8 cellular contexts compared by ENCODE assay signal in genomic region chr17:58006924-58007780, GRCh38. TPM values are rescaled to one million over a fixed set of nuclear protein-coding genes. Genes with fewer than 3 reads are reported as not detected.
A peak's percentile ranks its signal among the peaks of the same experiment; 100 is the strongest.
DNase-seq lines count a peak whose midpoint lies in the region; ATAC-seq and TF ChIP-seq lines count a peak whose summit lies in the region.

SRSF1 (minus strand) TSS chr17:58007246; CDS start chr17:58007137, 109 bp downstream.

- WGBS in SK-N-SH (ENCODE audit: low lambda C conversion rate): under 1% methylated on average over 77 of the region's 86 CpGs

- H3K27ac ChIP-seq in SK-N-SH (ENCODE audit: low read depth in 2 of 2, low read length in 1 of 2) (peak within 1 kb of the TSS; percentile 98 to 99), temporal lobe (ENCODE audit: low read depth, low read length) (peak within 1 kb of the TSS; percentile 97)

- H3K4me3 ChIP-seq in SK-N-SH (ENCODE audit: low read depth in 2 of 2, low read length in 1 of 2): peak within 1 kb of the TSS; percentile 98 to 99

- peaks cover 39 to 41% of the 10 kb centered on the region in 2 experiments for H3K36me3 ChIP-seq in SK-N-SH (replicated peaks in 1 of 2; ENCODE audit: control insufficient read depth in 1 of 2, insufficient read depth in 2 of 2, low read length in 1 of 2)

- TF ChIP-seq CTCF in SK-N-SH (IDR thresholded peaks at IDR 0.05): no peak

- no peak for TF ChIP-seq RAD21 in SK-N-SH (IDR thresholded peaks at IDR 0.05; ENCODE audit: low read length)

- peak within 1 kb of the TSS; percentile 95 for H2AFZ ChIP-seq in SK-N-SH (ENCODE audit: low read depth)

- H3K4me2 ChIP-seq in SK-N-SH: peak within 1 kb of the TSS; percentile 97

- H3K79me2 ChIP-seq in SK-N-SH (ENCODE audit: insufficient read depth): peaks cover 49% of the 10 kb centered on the region

- CTCF ChIA-PET in SK-N-SH (lab: Yijun Ruan, JAX): interaction anchor here (0.6 to 20.5 kb wide), 20 partner anchors 9 to 919 kb away, joined by 3 to 1002 read pairs (median 4); partner anchors contain the start of genes MRPS23 and VEZF1

- peaks cover 43% of the 10 kb centered on the region for H4K20me1 ChIP-seq in SK-N-SH (ENCODE audit: insufficient read depth)

- peak; percentile 10 to 27; a peak in 2 of 4 replicates for TF ChIP-seq EP300 in SK-N-SH (IDR thresholded peaks at IDR 0.05; ENCODE audit: borderline replicate concordance in 1 of 2, low read depth in 1 of 2, low read length in 1 of 2)

- H3K4me1 ChIP-seq in SK-N-SH (ENCODE audit: control insufficient read depth in 1 of 2, insufficient read depth in 2 of 2, low read depth in 1 of 2, low read length in 1 of 2): peaks cover 33 to 34% of the 10 kb centered on the region in 2 experiments

- H3K27me3 ChIP-seq in SK-N-SH (ENCODE audit: insufficient read depth): no peaks in the 10 kb centered on the region

- DNase-seq in GM04504 (ENCODE audit: low read depth) (peak; percentile 95), NCI-H1048 (lab: John Stamatoyannopoulos, UW) (peak; percentile 97), SK-N-SH (peak; percentile 97), globus pallidus (ENCODE audit: low spot score) (peak; percentile 96), occipital lobe (lab: John Stamatoyannopoulos, UW) (peak; percentile 92)
- DNase-seq in activated naive CD4-positive, alpha-beta T cell treated with anti-CD3 and anti-CD28 coated beads, Interleukin-2, amount 50 U/mL, for 16 hours: peak; percentile 97

- POLR2A ChIA-PET in SK-N-SH (lab: Yijun Ruan, JAX): interaction anchor here (0.6 to 2.8 kb wide), 32 partner anchors 10 to 1202 kb away, joined by 3 to 40 read pairs (median 4); partner anchors contain the start of genes AKAP1, DYNLL2, MKS1 and MRPS23

- peaks cover 39% of the 10 kb centered on the region for H3F3A ChIP-seq in SK-N-SH (replicated peaks; ENCODE audit: insufficient read depth)

- ATAC-seq in HG02571 (IDR thresholded peaks at IDR 0.05; ENCODE audit: unreplicated experiment): peak; percentile 84

- H3K9ac ChIP-seq in SK-N-SH: peak within 1 kb of the TSS; percentile 100

- no peaks in the 10 kb centered on the region for H3K9me3 ChIP-seq in SK-N-SH

- no peaks in the 10 kb centered on the region for H3K9me2 ChIP-seq in SK-N-SH

TF ChIP-seq in SK-N-SH, 30 proteins besides CTCF, POLR2A, EP300 and RAD21 (continues in another document):
- TF ChIP-seq FOXM1 (IDR thresholded peaks at IDR 0.05; ENCODE audit: low read depth) (peak; percentile 72; the same call in 1 of the 2 replicates), USF1 (IDR thresholded peaks at IDR 0.05; ENCODE audit: borderline replicate concordance, low read depth) (no peak), POLR2AphosphoS5 (IDR thresholded peaks at IDR 0.05; ENCODE audit: low read depth, low read length) (peak; percentile 96), GABPA (IDR thresholded peaks at IDR 0.05; ENCODE audit: low read depth) (peak; percentile 81), GATA2 (CRISPR knock-in tag; IDR thresholded peaks at IDR 0.05) (peak; percentile 66), REST (IDR thresholded peaks at IDR 0.05; ENCODE audit: low read depth, low read length) (peak; percentile 74), PBX3 (IDR thresholded peaks at IDR 0.05) (peak; percentile 84), MEF2A (IDR thresholded peaks at IDR 0.05; ENCODE audit: borderline replicate concordance, low read depth) (no peak), IRF3 (IDR thresholded peaks at IDR 0.05; ENCODE audit: low read depth, low read length) (no peak), CHD2 (IDR thresholded peaks at IDR 0.05; ENCODE audit: low read length, partially characterized antibody) (peak; percentile 81), TAF1 (IDR thresholded peaks at IDR 0.05; ENCODE audit: borderline replicate concordance, low read depth, low read length) (peak; percentile 98), TCF12 (IDR thresholded peaks at IDR 0.05) (no peak; the same call in 1 of the 2 replicates), TEAD4 (IDR thresholded peaks at IDR 0.05; ENCODE audit: borderline replicate concordance, insufficient read depth) (no peak), ELF1 (IDR thresholded peaks at IDR 0.05) (peak; percentile 93), MXI1 (IDR thresholded peaks at IDR 0.05; ENCODE audit: low read depth, low read length) (peak; percentile 75), JUND (IDR thresholded peaks at IDR 0.05) (no peak), NFIC (IDR thresholded peaks at IDR 0.05; ENCODE audit: borderline replicate concordance) (no peak), FOXJ3 (CRISPR knock-in tag; IDR thresholded peaks at IDR 0.05) (peak; percentile 63; the same call in 1 of the 2 replicates), SIN3A (IDR thresholded peaks at IDR 0.05; ENCODE audit: borderline replicate concordance, low read depth, low read length) (peak; percentile 98), EZH2phosphoT487 (IDR thresholded peaks at IDR 0.05; ENCODE audit: borderline replicate concordance, low read depth) (no peak), MAX (IDR thresholded peaks at IDR 0.05; ENCODE audit: low read depth) (peak; percentile 81), FOSL2 (IDR thresholded peaks at IDR 0.05; ENCODE audit: borderline replicate concordance, low read depth) (no peak), RFX5 (IDR thresholded peaks at IDR 0.05; ENCODE audit: low read length) (no peak), YY1 (IDR thresholded peaks at IDR 0.05; ENCODE audit: low read depth) (peak; percentile 96), NRF1 (IDR thresholded peaks at IDR 0.05; ENCODE audit: low read depth, low read length) (peak; percentile 99), SMC3 (IDR thresholded peaks at IDR 0.05; ENCODE audit: low read depth, low read length) (no peak)

RNA-seq across cellular contexts. Expression of gene SRSF1, which starts in this region (rescaled TPM):
- 248 and 291 TPM in 2 replicates for polyA plus RNA-seq in SK-N-SH (2012; rRNA removed)
- polyA plus RNA-seq in SK-N-SH (2012; cell fraction: cytosol; rRNA removed): 162 and 163 TPM in 2 replicates
- 1,134 and 1,547 TPM in 2 replicates for polyA plus RNA-seq in SK-N-SH (2012; cell fraction: nucleus; rRNA removed)
- 382 TPM for total RNA-seq in occipital lobe
- 217 TPM for total RNA-seq in temporal lobe

Comparison
In these comparisons a context has a peak if more than half of its experiments do, and no peak if none do; other contexts are left out.
1. Peak in every context shown above with its lines: DNase-seq, ATAC-seq, H3K4me3 ChIP-seq and H3K27ac ChIP-seq.